ENCODE assay signal across 9 cellular contexts in the genomic region with DNA sequence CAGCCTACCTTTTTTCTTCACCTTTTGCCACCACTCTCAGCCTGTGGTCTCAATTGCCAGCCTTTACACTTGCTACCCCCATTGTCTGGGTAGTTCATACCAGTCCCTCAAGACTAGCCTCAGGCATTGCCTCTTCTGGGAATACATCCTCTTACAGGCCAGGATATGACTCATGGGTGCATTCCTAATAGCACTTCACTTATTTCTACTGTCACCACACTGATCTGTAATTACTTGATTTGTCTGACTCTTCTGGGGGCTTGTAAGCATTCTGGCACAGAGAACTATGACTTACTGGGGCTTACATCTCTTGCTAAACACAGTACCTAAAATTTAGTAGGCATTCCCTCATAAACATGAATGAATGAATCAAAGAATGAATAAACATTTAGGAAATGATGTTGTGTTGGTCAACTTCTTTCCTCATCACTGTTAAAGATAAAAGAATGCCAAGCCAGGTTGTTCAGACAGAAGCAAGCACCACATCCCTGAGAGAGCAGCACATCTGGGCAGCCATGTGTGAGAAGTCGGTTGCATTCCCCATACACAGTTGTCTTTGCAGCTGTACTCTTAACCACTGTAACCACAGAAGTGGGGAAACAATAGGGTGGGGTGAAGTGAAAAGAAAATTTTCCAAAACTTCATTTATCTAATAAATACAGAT. TPM values are rescaled to one million over a fixed set of nuclear protein-coding genes. Genes with fewer than 3 reads are reported as not detected.
DNase-seq lines count a peak whose midpoint lies in the region; ATAC-seq and TF ChIP-seq lines count a peak whose summit lies in the region.
"Had no signal": no experiment of that assay in that cellular context is flagged by ENCODE, and none has a peak within 500 bp of the region (broad histone marks: within the 10 kb centered on the region; RNA-seq: fewer than 3 reads in every experiment).

No MANE protein-coding gene starts in this region.

- TF ChIP-seq CTCF in esophagus muscularis mucosa (IDR thresholded peaks at IDR 0.05) = no peak

- H3K4me3 ChIP-seq in esophagus muscularis mucosa = no peak overlapping the region
- H3K4me3 ChIP-seq: pancreas had no signal

- no peaks in the 10 kb centered on the region for H3K36me3 ChIP-seq in esophagus muscularis mucosa
- H3K36me3 ChIP-seq: pancreas had no signal

- H3K9me3 ChIP-seq in esophagus muscularis mucosa = no peaks in the 10 kb centered on the region
- H3K9me3 ChIP-seq: pancreas had no signal

- 58% methylated on average over 1 of the region's 1 CpG for WGBS in esophagus muscularis mucosa

- no peaks in the 10 kb centered on the region for H3K4me1 ChIP-seq in esophagus muscularis mucosa
- H3K4me1 ChIP-seq: pancreas had no signal

- no peak for TF ChIP-seq EP300 in esophagus muscularis mucosa (IDR thresholded peaks at IDR 0.05)

- DNase-seq in GM04503 (ENCODE audit: low read depth) = peak; percentile 83
- DNase-seq in SKM-1 (lab: John Stamatoyannopoulos, UW; ENCODE audit: unreplicated experiment) = peak; percentile 22
- peak; percentile 26 for DNase-seq in hepatic stellate cell (ENCODE audit: low spot score)
- DNase-seq in esophagus muscularis mucosa (ENCODE audit: extremely low spot score) = no peak
- no peak for DNase-seq in NCI-H1092 treated with DMSO at 0.1 percent for 48 hours (lab: John Stamatoyannopoulos, UW)
- DNase-seq in NCI-H2081 (lab: John Stamatoyannopoulos, UW) = no peak
- DNase-seq: pancreas had no signal

- ATAC-seq in HG03066 (IDR thresholded peaks at IDR 0.05; ENCODE audit: low read depth, unreplicated experiment) (peak; percentile 82), HG03280 (IDR thresholded peaks at IDR 0.05; ENCODE audit: unreplicated experiment) (no peak)

- no peaks in the 10 kb centered on the region for H3K27me3 ChIP-seq in esophagus muscularis mucosa
- H3K27me3 ChIP-seq: pancreas had no signal

- intact Hi-C loops in esophagus muscularis mucosa (cut with DNase I) = no loop called here

- no peak for TF ChIP-seq POLR2A in esophagus muscularis mucosa (IDR thresholded peaks at IDR 0.05; ENCODE audit: low read depth)

- H3K27ac ChIP-seq in esophagus muscularis mucosa (replicated peaks in 1 of 4) = no peak overlapping the region
- H3K27ac ChIP-seq: pancreas had no signal

RNA-seq across cellular contexts. Expression of gene IL7R, which starts 27.6 kb away (rescaled TPM):
- 10 to 100 TPM in 1 of 4 donors, 1 to 10 TPM in 3; 2.8 to 10.6 (median 4.1) TPM for total RNA-seq in esophagus muscularis mucosa

RNA-seq across cellular contexts. Expression of gene CAPSL, which starts 54.2 kb away (rescaled TPM):
- total RNA-seq in esophagus muscularis mucosa = not detected
- total RNA-seq: pancreas had no signal

Comparison
In these comparisons a context has a peak if more than half of its experiments do, and no peak if none do; other contexts are left out.
1. DNase-seq: peak in GM04503 (single experiment), SKM-1 (single experiment) and hepatic stellate cell (single experiment); none in esophagus muscularis mucosa (single experiment), NCI-H1092 treated with DMSO at 0.1 percent for 48 hours (single experiment) and NCI-H2081 (0 of 2).